ENCODE assay signal across 1 cellular context in the genomic region with DNA sequence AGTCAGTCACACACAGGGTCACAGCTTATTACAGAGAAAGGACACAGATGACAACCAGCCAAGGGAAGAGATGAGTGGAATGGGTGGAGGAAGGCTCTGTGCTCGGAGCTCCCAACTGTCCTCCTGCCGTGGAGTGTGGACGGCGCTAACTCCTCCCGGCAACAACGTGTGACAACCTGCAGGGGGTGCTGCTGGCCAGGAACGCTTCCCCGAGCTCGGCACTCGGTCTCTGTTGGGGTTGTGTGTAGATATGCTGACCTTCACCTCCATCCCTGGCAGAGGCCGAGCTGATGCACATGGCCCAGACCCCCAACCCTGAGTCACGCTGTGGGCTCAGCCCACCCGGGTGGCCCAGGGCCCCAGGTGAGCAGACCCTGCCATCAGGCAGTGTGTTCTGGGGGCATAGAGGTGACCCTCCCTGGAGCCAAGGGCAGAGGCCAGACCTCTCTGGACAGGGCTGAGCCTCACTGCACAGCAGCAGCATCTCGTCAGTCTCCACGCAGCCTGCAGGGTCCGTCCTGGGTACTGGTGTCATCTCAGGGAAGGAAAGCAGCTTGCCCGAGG.
TF ChIP-seq lines count a peak whose summit lies in the region.

No MANE protein-coding gene starts in this region.

TF ChIP-seq in HepG2, 621 proteins besides CTCF, POLR2A, EP300 and RAD21 (continued from another document):
- TF ChIP-seq, protein P1, sequence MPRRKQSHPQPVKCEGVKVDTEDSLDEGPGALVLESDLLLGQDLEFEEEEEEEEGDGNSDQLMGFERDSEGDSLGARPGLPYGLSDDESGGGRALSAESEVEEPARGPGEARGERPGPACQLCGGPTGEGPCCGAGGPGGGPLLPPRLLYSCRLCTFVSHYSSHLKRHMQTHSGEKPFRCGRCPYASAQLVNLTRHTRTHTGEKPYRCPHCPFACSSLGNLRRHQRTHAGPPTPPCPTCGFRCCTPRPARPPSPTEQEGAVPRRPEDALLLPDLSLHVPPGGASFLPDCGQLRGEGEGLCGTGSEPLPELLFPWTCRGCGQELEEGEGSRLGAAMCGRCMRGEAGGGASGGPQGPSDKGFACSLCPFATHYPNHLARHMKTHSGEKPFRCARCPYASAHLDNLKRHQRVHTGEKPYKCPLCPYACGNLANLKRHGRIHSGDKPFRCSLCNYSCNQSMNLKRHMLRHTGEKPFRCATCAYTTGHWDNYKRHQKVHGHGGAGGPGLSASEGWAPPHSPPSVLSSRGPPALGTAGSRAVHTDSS (CRISPR knock-in tag; conservative IDR thresholded peaks at IDR 0.05), result no peak
- TF ChIP-seq, protein P2, sequence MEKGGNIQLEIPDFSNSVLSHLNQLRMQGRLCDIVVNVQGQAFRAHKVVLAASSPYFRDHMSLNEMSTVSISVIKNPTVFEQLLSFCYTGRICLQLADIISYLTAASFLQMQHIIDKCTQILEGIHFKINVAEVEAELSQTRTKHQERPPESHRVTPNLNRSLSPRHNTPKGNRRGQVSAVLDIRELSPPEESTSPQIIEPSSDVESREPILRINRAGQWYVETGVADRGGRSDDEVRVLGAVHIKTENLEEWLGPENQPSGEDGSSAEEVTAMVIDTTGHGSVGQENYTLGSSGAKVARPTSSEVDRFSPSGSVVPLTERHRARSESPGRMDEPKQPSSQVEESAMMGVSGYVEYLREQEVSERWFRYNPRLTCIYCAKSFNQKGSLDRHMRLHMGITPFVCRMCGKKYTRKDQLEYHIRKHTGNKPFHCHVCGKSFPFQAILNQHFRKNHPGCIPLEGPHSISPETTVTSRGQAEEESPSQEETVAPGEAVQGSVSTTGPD (CRISPR knock-in tag; IDR thresholded peaks at IDR 0.05), result no peak
- no peak for TF ChIP-seq SPEN (CRISPR knock-in tag; IDR thresholded peaks at IDR 0.05; ENCODE audit: low read depth)
- TF ChIP-seq KLF6 (CRISPR knock-in tag; IDR thresholded peaks at IDR 0.05), result no peak
- TF ChIP-seq, protein P3, sequence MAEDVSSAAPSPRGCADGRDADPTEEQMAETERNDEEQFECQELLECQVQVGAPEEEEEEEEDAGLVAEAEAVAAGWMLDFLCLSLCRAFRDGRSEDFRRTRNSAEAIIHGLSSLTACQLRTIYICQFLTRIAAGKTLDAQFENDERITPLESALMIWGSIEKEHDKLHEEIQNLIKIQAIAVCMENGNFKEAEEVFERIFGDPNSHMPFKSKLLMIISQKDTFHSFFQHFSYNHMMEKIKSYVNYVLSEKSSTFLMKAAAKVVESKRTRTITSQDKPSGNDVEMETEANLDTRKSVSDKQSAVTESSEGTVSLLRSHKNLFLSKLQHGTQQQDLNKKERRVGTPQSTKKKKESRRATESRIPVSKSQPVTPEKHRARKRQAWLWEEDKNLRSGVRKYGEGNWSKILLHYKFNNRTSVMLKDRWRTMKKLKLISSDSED (CRISPR knock-in tag; IDR thresholded peaks at IDR 0.05), result no peak
- no peak for TF ChIP-seq FOXP1 (IDR thresholded peaks at IDR 0.05)
- no peak for TF ChIP-seq FOXP1 (CRISPR knock-in tag; IDR thresholded peaks at IDR 0.05)
- TF ChIP-seq, protein P4, sequence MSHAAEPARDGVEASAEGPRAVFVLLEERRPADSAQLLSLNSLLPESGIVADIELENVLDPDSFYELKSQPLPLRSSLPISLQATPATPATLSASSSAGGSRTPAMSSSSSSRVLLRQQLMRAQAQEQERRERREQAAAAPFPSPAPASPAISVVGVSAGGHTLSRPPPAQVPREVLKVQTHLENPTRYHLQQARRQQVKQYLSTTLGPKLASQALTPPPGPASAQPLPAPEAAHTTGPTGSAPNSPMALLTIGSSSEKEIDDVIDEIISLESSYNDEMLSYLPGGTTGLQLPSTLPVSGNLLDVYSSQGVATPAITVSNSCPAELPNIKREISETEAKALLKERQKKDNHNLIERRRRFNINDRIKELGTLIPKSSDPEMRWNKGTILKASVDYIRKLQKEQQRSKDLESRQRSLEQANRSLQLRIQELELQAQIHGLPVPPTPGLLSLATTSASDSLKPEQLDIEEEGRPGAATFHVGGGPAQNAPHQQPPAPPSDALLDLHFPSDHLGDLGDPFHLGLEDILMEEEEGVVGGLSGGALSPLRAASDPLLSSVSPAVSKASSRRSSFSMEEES (CRISPR knock-in tag; IDR thresholded peaks at IDR 0.05), result no peak
- TF ChIP-seq ZNF12 (CRISPR knock-in tag; IDR thresholded peaks at IDR 0.05), result no peak
- TF ChIP-seq SRSF9 (IDR thresholded peaks at IDR 0.05; ENCODE audit: borderline replicate concordance, insufficient read depth, low read depth, low read length, poor library complexity, severe bottlenecking), result no peak
- TF ChIP-seq ZNF605 (CRISPR knock-in tag; IDR thresholded peaks at IDR 0.05), result no peak
- no peak for TF ChIP-seq NCOA1 (CRISPR knock-in tag; IDR thresholded peaks at IDR 0.05)
- TF ChIP-seq ZNF713 (CRISPR knock-in tag; IDR thresholded peaks at IDR 0.05), result no peak
